Comparison of ENCODE assay signal across 18 cellular contexts in the genomic region with DNA sequence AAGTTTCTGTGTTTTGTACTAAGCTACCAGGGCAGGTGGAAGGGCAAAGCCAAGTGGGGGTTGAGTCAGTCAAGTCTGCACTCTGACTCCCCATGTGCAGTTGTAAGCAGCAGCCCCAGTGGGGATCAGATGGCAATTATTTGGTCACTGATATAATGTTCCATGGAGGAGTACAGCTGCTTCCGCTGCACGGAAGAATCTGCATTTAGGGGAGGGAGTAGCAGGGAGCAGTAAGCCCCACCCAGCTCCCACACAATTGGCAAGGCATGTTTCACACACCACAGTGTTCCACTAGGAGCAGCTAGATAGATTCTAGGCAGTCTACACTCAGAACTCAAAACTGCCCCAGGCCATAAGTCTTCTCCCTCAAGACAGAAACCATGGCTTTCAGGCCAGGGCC. TPM values are rescaled to one million over a fixed set of nuclear protein-coding genes. Genes with fewer than 3 reads are reported as not detected.
A peak's percentile ranks its signal among the peaks of the same experiment; 100 is the strongest.
DNase-seq lines count a peak whose midpoint lies in the region; ATAC-seq and TF ChIP-seq lines count a peak whose summit lies in the region.
"Had no signal": no experiment of that assay in that cellular context is flagged by ENCODE, and none has a peak within 500 bp of the region (broad histone marks: within the 10 kb centered on the region; RNA-seq: fewer than 3 reads in every experiment).

No MANE protein-coding gene starts in this region.

- no peaks in the 10 kb centered on the region for H3K36me3 Mint-ChIP-seq in activated naive CD4-positive, alpha-beta T cell treated with anti-CD3 and anti-CD28 coated beads, Interleukin-2, amount 10 ng/mL, durations not matched to agents 7 days and 5 days
- H3K36me3 Mint-ChIP-seq: CD8-positive, alpha-beta T cell had no signal

- intact Hi-C loops in heart left ventricle (cut with DNase I), result no loop called here
- intact Hi-C loops in Right ventricle myocardium inferior (cut with DNase I), result no loop called here
- intact Hi-C loops in left lung (cut with DNase I), result no loop called here

- H3K9me3 Mint-ChIP-seq in activated naive CD4-positive, alpha-beta T cell treated with anti-CD3 and anti-CD28 coated beads, Interleukin-2, amount 10 ng/mL, durations not matched to agents 7 days and 5 days, result no peaks in the 10 kb centered on the region

- H3K4me3 ChIP-seq in heart left ventricle, result no peak overlapping the region
- H3K4me3 ChIP-seq in left lung, result no peak overlapping the region
- H3K4me3 ChIP-seq: K562 had no signal

- no peaks in the 10 kb centered on the region for H3K27me3 ChIP-seq in heart left ventricle
- no peaks in the 10 kb centered on the region for H3K27me3 ChIP-seq in left lung

- H3K27ac ChIP-seq in heart left ventricle, result no peak overlapping the region
- H3K27ac ChIP-seq in left lung, result no peak overlapping the region
- H3K27ac ChIP-seq: RWPE1 had no signal

- ATAC-seq in heart left ventricle (peak in 3 of 4 donors; percentile 49 to 66 (median 52)), Right ventricle myocardium inferior (no peak), left lung (peak; percentile 11), GM21825 (IDR thresholded peaks at IDR 0.05; ENCODE audit: unreplicated experiment) (no peak)
- ATAC-seq: CD8-positive, alpha-beta T cell; K562 had no signal

- 28 to 80% (median 45%) methylated on average over 1 to 2 of the region's 2 CpGs for WGBS in heart left ventricle, 4 donors

- no peak for TF ChIP-seq POLR2A in heart left ventricle (IDR thresholded peaks at IDR 0.05)

- no peak for TF ChIP-seq CTCF in heart left ventricle (IDR thresholded peaks at IDR 0.05)
- TF ChIP-seq CTCF in left lung (IDR thresholded peaks at IDR 0.05), result no peak

- DNase-seq in heart left ventricle, result no peak
- DNase-seq in Right ventricle myocardium inferior (ENCODE audit: missing footprints), result no peak
- peak; percentile 59 for DNase-seq in NCI-H2107 treated with DMSO at 0.1 percent for 48 hours (lab: John Stamatoyannopoulos, UW; ENCODE audit: unreplicated experiment)
- DNase-seq in left lung, result no peak
- DNase-seq in activated naive CD4-positive, alpha-beta T cell treated with anti-CD3 and anti-CD28 coated beads, Interleukin-2, amount 10 ng/mL, durations not matched to agents 7 days and 5 days, result no peak
- no peak for DNase-seq in activated gamma-delta T cell (lab: John Stamatoyannopoulos, UW)
- DNase-seq: CD8-positive, alpha-beta T cell; NCI-H1092 treated with DMSO at 0.1 percent for 48 hours; NCI-H1694 treated with DMSO at 0.1 percent for 48 hours; NCI-H2171 treated with DMSO at 0.1 percent for 48 hours; NCI-H510A; NCI-H774 had no signal

- CTCF ChIA-PET in activated naive CD4-positive, alpha-beta T cell treated with anti-CD3 and anti-CD28 coated beads, Interleukin-2, amount 10 ng/mL, durations not matched to agents 7 days and 5 days (lab: Charles Lee), result no interaction called here

- H3K27me3 Mint-ChIP-seq in activated naive CD4-positive, alpha-beta T cell treated with anti-CD3 and anti-CD28 coated beads, Interleukin-2, amount 10 ng/mL, durations not matched to agents 7 days and 5 days, result no peaks in the 10 kb centered on the region
- H3K27me3 Mint-ChIP-seq: B cell had no signal

- no peaks in the 10 kb centered on the region for H3K4me1 Mint-ChIP-seq in activated naive CD4-positive, alpha-beta T cell treated with anti-CD3 and anti-CD28 coated beads, Interleukin-2, amount 10 ng/mL, durations not matched to agents 7 days and 5 days
- H3K4me1 Mint-ChIP-seq: B cell had no signal

- H3K9me3 ChIP-seq in heart left ventricle (peaks cover 0 to 5% (median 0%) of the 10 kb centered on the region in 12 donors), left lung (no peaks in the 10 kb centered on the region)

- H3K27ac Mint-ChIP-seq in activated naive CD4-positive, alpha-beta T cell treated with anti-CD3 and anti-CD28 coated beads, Interleukin-2, amount 10 ng/mL, durations not matched to agents 7 days and 5 days, result no peak overlapping the region
- H3K27ac Mint-ChIP-seq: B cell; CD8-positive, alpha-beta T cell had no signal

- H3K4me3 Mint-ChIP-seq in activated naive CD4-positive, alpha-beta T cell treated with anti-CD3 and anti-CD28 coated beads, Interleukin-2, amount 10 ng/mL, durations not matched to agents 7 days and 5 days, result no peak overlapping the region
- H3K4me3 Mint-ChIP-seq: B cell; CD8-positive, alpha-beta T cell had no signal

- H3K36me3 ChIP-seq in heart left ventricle (no peaks in the 10 kb centered on the region), left lung (no peaks in the 10 kb centered on the region)

- H3K4me1 ChIP-seq in heart left ventricle (peaks cover 0 to 10% (median 0%) of the 10 kb centered on the region in 12 donors), left lung (no peaks in the 10 kb centered on the region)

RNA-seq across cellular contexts. Expression of gene ZDHHC15, which starts 24.3 kb away (rescaled TPM):
- total RNA-seq in heart left ventricle, result 1 to 10 TPM; 1.6 to 4.1 (median 2.7) TPM
- 1 to 10 TPM; 1.2 to 1.3 TPM for polyA plus RNA-seq in heart left ventricle
- total RNA-seq in Right ventricle myocardium inferior, result 3.1 TPM
- 1 to 10 TPM; 1.7 to 2.7 TPM for total RNA-seq in left lung
- total RNA-seq: B cell, MCF 10A had no signal
- polyA plus RNA-seq: AG04450 had no signal

Comparison
In these comparisons a context has a peak if more than half of its experiments do, and no peak if none do; other contexts are left out.
1. ATAC-seq: peak in heart left ventricle (3 of 4) and left lung (single experiment); none in Right ventricle myocardium inferior (single experiment) and GM21825 (single experiment).